In the genomic region with DNA sequence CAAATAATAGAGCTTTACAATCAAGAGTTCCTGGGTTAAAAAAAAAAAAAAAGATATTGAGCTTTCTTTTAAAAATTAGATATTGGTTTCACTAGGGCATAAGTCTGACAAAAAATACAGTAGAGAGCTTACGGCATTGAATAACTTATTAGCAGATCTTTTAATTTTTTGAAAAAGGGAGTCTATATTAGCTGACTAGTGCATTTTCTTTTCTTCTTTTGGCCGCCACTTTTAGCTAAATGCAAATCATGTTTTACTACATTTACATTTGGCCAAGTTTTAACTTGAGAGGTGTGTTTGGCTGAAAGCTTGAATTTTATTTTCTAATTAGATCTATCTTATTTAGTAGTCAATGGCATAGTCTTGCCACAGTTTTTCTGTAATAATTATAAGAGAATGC, we compare ENCODE assay signal across 1 cellular context.
TF ChIP-seq lines count a peak whose summit lies in the region.

No MANE protein-coding gene starts in this region.

TF ChIP-seq in H1, 55 proteins besides CTCF, POLR2A, EP300 and RAD21:
- TF ChIP-seq POU5F1 (IDR thresholded peaks at IDR 0.05; ENCODE audit: low read depth, low read length) = no peak
- no peak for TF ChIP-seq EGR1 (IDR thresholded peaks at IDR 0.05; ENCODE audit: borderline replicate concordance, low read depth, low read length)
- no peak for TF ChIP-seq CBX8 (IDR thresholded peaks at IDR 0.05; ENCODE audit: borderline replicate concordance, low read depth, low read length)
- TF ChIP-seq, protein P1, sequence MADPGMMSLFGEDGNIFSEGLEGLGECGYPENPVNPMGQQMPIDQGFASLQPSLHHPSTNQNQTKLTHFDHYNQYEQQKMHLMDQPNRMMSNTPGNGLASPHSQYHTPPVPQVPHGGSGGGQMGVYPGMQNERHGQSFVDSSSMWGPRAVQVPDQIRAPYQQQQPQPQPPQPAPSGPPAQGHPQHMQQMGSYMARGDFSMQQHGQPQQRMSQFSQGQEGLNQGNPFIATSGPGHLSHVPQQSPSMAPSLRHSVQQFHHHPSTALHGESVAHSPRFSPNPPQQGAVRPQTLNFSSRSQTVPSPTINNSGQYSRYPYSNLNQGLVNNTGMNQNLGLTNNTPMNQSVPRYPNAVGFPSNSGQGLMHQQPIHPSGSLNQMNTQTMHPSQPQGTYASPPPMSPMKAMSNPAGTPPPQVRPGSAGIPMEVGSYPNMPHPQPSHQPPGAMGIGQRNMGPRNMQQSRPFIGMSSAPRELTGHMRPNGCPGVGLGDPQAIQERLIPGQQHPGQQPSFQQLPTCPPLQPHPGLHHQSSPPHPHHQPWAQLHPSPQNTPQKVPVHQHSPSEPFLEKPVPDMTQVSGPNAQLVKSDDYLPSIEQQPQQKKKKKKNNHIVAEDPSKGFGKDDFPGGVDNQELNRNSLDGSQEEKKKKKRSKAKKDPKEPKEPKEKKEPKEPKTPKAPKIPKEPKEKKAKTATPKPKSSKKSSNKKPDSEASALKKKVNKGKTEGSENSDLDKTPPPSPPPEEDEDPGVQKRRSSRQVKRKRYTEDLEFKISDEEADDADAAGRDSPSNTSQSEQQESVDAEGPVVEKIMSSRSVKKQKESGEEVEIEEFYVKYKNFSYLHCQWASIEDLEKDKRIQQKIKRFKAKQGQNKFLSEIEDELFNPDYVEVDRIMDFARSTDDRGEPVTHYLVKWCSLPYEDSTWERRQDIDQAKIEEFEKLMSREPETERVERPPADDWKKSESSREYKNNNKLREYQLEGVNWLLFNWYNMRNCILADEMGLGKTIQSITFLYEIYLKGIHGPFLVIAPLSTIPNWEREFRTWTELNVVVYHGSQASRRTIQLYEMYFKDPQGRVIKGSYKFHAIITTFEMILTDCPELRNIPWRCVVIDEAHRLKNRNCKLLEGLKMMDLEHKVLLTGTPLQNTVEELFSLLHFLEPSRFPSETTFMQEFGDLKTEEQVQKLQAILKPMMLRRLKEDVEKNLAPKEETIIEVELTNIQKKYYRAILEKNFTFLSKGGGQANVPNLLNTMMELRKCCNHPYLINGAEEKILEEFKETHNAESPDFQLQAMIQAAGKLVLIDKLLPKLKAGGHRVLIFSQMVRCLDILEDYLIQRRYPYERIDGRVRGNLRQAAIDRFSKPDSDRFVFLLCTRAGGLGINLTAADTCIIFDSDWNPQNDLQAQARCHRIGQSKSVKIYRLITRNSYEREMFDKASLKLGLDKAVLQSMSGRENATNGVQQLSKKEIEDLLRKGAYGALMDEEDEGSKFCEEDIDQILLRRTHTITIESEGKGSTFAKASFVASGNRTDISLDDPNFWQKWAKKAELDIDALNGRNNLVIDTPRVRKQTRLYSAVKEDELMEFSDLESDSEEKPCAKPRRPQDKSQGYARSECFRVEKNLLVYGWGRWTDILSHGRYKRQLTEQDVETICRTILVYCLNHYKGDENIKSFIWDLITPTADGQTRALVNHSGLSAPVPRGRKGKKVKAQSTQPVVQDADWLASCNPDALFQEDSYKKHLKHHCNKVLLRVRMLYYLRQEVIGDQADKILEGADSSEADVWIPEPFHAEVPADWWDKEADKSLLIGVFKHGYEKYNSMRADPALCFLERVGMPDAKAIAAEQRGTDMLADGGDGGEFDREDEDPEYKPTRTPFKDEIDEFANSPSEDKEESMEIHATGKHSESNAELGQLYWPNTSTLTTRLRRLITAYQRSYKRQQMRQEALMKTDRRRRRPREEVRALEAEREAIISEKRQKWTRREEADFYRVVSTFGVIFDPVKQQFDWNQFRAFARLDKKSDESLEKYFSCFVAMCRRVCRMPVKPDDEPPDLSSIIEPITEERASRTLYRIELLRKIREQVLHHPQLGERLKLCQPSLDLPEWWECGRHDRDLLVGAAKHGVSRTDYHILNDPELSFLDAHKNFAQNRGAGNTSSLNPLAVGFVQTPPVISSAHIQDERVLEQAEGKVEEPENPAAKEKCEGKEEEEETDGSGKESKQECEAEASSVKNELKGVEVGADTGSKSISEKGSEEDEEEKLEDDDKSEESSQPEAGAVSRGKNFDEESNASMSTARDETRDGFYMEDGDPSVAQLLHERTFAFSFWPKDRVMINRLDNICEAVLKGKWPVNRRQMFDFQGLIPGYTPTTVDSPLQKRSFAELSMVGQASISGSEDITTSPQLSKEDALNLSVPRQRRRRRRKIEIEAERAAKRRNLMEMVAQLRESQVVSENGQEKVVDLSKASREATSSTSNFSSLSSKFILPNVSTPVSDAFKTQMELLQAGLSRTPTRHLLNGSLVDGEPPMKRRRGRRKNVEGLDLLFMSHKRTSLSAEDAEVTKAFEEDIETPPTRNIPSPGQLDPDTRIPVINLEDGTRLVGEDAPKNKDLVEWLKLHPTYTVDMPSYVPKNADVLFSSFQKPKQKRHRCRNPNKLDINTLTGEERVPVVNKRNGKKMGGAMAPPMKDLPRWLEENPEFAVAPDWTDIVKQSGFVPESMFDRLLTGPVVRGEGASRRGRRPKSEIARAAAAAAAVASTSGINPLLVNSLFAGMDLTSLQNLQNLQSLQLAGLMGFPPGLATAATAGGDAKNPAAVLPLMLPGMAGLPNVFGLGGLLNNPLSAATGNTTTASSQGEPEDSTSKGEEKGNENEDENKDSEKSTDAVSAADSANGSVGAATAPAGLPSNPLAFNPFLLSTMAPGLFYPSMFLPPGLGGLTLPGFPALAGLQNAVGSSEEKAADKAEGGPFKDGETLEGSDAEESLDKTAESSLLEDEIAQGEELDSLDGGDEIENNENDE (IDR thresholded peaks at IDR 0.05; ENCODE audit: insufficient replicate concordance, low read length) = peak; percentile 18
- TF ChIP-seq, protein P2, sequence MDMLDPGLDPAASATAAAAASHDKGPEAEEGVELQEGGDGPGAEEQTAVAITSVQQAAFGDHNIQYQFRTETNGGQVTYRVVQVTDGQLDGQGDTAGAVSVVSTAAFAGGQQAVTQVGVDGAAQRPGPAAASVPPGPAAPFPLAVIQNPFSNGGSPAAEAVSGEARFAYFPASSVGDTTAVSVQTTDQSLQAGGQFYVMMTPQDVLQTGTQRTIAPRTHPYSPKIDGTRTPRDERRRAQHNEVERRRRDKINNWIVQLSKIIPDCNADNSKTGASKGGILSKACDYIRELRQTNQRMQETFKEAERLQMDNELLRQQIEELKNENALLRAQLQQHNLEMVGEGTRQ (IDR thresholded peaks at IDR 0.05; ENCODE audit: low read length) = no peak
- 0 out of 2 replicates have a peak, but pooled peaks have one; percentile 1 for TF ChIP-seq MAFK (IDR thresholded peaks at IDR 0.05; ENCODE audit: low read depth, low read length)
- no peak for TF ChIP-seq KDM4A (IDR thresholded peaks at IDR 0.05; ENCODE audit: low read depth, low read length, severe bottlenecking)
